Comparison of ENCODE assay signal across 11 cellular contexts in the genomic region with DNA sequence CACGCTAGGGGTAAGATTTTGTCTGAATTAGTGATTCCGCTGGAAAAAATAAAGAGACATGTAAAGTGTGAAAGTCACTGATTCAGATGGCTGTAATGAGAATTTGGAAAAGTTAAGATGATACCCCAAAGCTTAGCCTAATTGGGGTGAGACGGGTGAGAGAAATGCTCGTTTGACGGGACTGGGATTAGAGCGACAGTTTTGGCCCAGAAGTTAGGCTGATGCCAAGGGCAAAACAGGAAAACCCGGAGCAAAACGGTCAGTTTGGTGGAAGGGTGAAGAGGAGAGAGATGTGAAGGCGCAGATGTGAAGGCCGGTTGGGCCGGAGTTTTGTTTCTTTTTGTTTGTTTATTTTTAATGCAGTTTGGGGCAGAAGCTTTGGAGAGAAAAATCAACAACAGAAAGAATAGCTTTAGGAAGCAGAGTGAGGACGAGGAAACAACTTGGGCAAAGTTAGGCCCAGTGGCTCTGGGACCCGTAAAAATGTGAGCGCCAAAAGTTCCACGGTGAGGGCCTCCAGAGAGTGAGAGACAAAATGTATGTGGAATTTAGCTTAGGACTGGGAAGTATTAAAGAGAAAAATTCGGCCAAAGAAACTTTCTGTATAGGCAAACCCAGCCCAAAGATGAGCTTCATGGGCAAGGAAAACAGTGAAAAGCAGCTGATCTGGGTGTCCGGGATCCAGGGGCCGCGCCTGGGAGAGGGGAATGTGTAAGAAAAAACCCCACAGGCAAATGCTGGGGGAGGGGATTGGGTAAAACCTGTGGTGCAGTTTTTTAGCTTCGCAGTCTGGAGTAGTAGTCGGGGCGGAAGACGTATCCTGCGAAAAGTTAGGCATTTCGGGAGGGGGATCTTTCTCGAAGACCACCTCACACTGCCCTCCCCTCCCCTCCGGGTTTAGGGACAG. TPM values are rescaled to one million over a fixed set of nuclear protein-coding genes. Genes with fewer than 3 reads are reported as not detected.
A peak's percentile ranks its signal among the peaks of the same experiment; 100 is the strongest.
DNase-seq lines count a peak whose midpoint lies in the region; ATAC-seq and TF ChIP-seq lines count a peak whose summit lies in the region.
"Had no signal": no experiment of that assay in that cellular context is flagged by ENCODE, and none has a peak within 500 bp of the region (broad histone marks: within the 10 kb centered on the region; RNA-seq: fewer than 3 reads in every experiment).

No MANE protein-coding gene starts in this region.

- CTCF ChIA-PET in activated CD8-positive, alpha-beta T cell treated with anti-CD3 and anti-CD28 coated beads, Interleukin-2, amount 10 ng/mL, durations not matched to agents 7 days and 5 days (lab: Charles Lee) = interaction anchor here (1.0 to 1.2 kb wide), 2 partner anchors 276 to 284 kb away, joined by 3 read pairs; no protein-coding TSS in a partner anchor

- no peaks in the 10 kb centered on the region for H3K36me3 Mint-ChIP-seq in CD4-positive, CD25-positive, alpha-beta regulatory T cell
- peaks cover 22% of the 10 kb centered on the region for H3K36me3 Mint-ChIP-seq in activated CD8-positive, alpha-beta T cell treated with anti-CD3 and anti-CD28 coated beads, Interleukin-2, amount 10 ng/mL, durations not matched to agents 7 days and 5 days (ENCODE audit: low read depth)
- H3K36me3 Mint-ChIP-seq in mesothelial cell of epicardium = no peaks in the 10 kb centered on the region

- no peak overlapping the region for H3K4me3 ChIP-seq in CD4-positive, CD25-positive, alpha-beta regulatory T cell (ENCODE audit: low read depth, low read length)
- H3K4me3 ChIP-seq: PC-9 had no signal

- TF ChIP-seq CTCF in mesothelial cell of epicardium (IDR thresholded peaks at IDR 0.05; ENCODE audit: unreplicated experiment) = no peak

- H3K4me3 Mint-ChIP-seq in CD4-positive, CD25-positive, alpha-beta regulatory T cell = peak overlapping the region; percentile 66 to 91 (median 78)
- H3K4me3 Mint-ChIP-seq in activated CD8-positive, alpha-beta T cell treated with anti-CD3 and anti-CD28 coated beads, Interleukin-2, amount 10 ng/mL, durations not matched to agents 7 days and 5 days = peak overlapping the region; percentile 40
- peak overlapping the region; percentile 15 for H3K4me3 Mint-ChIP-seq in mesothelial cell of epicardium

- H3K27ac ChIP-seq in CD4-positive, CD25-positive, alpha-beta regulatory T cell (ENCODE audit: insufficient read depth, low read length, poor library complexity, severe bottlenecking) = no peak overlapping the region
- H3K27ac ChIP-seq: esophagus muscularis mucosa, PC-9 had no signal

- H3K9ac ChIP-seq in ES-I3 (ENCODE audit: low read depth, low read length) = peak overlapping the region; percentile 41; the same call in 1 of the 2 replicates

- H3K9me3 Mint-ChIP-seq in CD4-positive, CD25-positive, alpha-beta regulatory T cell = peaks cover 0 to 7% (median 0%) of the 10 kb centered on the region in 7 donors
- H3K9me3 Mint-ChIP-seq in activated CD8-positive, alpha-beta T cell treated with anti-CD3 and anti-CD28 coated beads, Interleukin-2, amount 10 ng/mL, durations not matched to agents 7 days and 5 days (ENCODE audit: insufficient read depth) = no peaks in the 10 kb centered on the region
- no peaks in the 10 kb centered on the region for H3K9me3 Mint-ChIP-seq in mesothelial cell of epicardium

- ATAC-seq in CD4-positive, CD25-positive, alpha-beta regulatory T cell (ENCODE audit: low read depth in 2 of 2) = no peak
- ATAC-seq in activated CD8-positive, alpha-beta T cell treated with anti-CD3 and anti-CD28 coated beads, Interleukin-2, amount 10 ng/mL, durations not matched to agents 7 days and 5 days = no peak
- no peak for ATAC-seq in GM19324 (IDR thresholded peaks at IDR 0.05; ENCODE audit: low FRiP score, unreplicated experiment)

- H3K36me3 ChIP-seq in CD4-positive, CD25-positive, alpha-beta regulatory T cell (ENCODE audit: control insufficient read depth, insufficient read depth, low read length) = no peaks in the 10 kb centered on the region
- no peaks in the 10 kb centered on the region for H3K36me3 ChIP-seq in ES-I3 (ENCODE audit: insufficient read depth, low read length)
- H3K36me3 ChIP-seq: esophagus muscularis mucosa had no signal

- peaks cover 24% of the 10 kb centered on the region for H3K27me3 ChIP-seq in CD4-positive, CD25-positive, alpha-beta regulatory T cell (ENCODE audit: control insufficient read depth, insufficient read depth, low read length)

- H3K4me1 ChIP-seq in CD4-positive, CD25-positive, alpha-beta regulatory T cell (ENCODE audit: control insufficient read depth, insufficient read depth, low read length, poor library complexity, severe bottlenecking) = peaks cover 44% of the 10 kb centered on the region
- peaks cover 2% of the 10 kb centered on the region; the same call in 1 of the 2 replicates for H3K4me1 ChIP-seq in ES-I3 (ENCODE audit: insufficient read depth, low read length)

- peaks cover 0 to 68% (median 33%) of the 10 kb centered on the region in 4 donors for H3K4me1 Mint-ChIP-seq in CD4-positive, CD25-positive, alpha-beta regulatory T cell
- H3K4me1 Mint-ChIP-seq in activated CD8-positive, alpha-beta T cell treated with anti-CD3 and anti-CD28 coated beads, Interleukin-2, amount 10 ng/mL, durations not matched to agents 7 days and 5 days (ENCODE audit: low read depth) = peaks cover 55% of the 10 kb centered on the region
- peaks cover 32% of the 10 kb centered on the region for H3K4me1 Mint-ChIP-seq in mesothelial cell of epicardium

- peaks cover 86% of the 10 kb centered on the region for H3K27me3 Mint-ChIP-seq in CD4-positive, CD25-positive, alpha-beta regulatory T cell
- peaks cover 80% of the 10 kb centered on the region for H3K27me3 Mint-ChIP-seq in activated CD8-positive, alpha-beta T cell treated with anti-CD3 and anti-CD28 coated beads, Interleukin-2, amount 10 ng/mL, durations not matched to agents 7 days and 5 days (ENCODE audit: low read depth)
- peaks cover 94% of the 10 kb centered on the region for H3K27me3 Mint-ChIP-seq in mesothelial cell of epicardium (ENCODE audit: low read depth)

- POLR2A ChIA-PET in activated CD8-positive, alpha-beta T cell treated with anti-CD3 and anti-CD28 coated beads, Interleukin-2, amount 10 ng/mL, durations not matched to agents 7 days and 5 days (lab: Charles Lee) = interaction anchor here (1.0 kb wide), 1 partner anchor 9 kb away, joined by 3 read pairs; no protein-coding TSS in a partner anchor

- no peaks in the 10 kb centered on the region for H3K9me3 ChIP-seq in CD4-positive, CD25-positive, alpha-beta regulatory T cell (ENCODE audit: control insufficient read depth in 2 of 2, low read length in 2 of 2)
- H3K9me3 ChIP-seq in ES-I3 (ENCODE audit: control insufficient read depth, insufficient read depth, low read length) = no peaks in the 10 kb centered on the region
- H3K9me3 ChIP-seq: esophagus muscularis mucosa had no signal

- no peak for DNase-seq in CD4-positive, CD25-positive, alpha-beta regulatory T cell
- DNase-seq in activated CD8-positive, alpha-beta T cell treated with anti-CD3 and anti-CD28 coated beads, Interleukin-2, amount 10 ng/mL, durations not matched to agents 7 days and 5 days = no peak
- DNase-seq in mesothelial cell of epicardium (ENCODE audit: low spot score in 2 of 2, unreplicated experiment in 2 of 2) = no peak
- no peak for DNase-seq in stimulated activated naive CD4-positive, alpha-beta T cell (lab: John Stamatoyannopoulos, UW)
- DNase-seq in hippocampal formation (lab: John Stamatoyannopoulos, UW) = no peak
- DNase-seq: MV-4-11, PC-9 had no signal

- peak overlapping the region in 1 of 3 donors; percentile 78 for H3K27ac Mint-ChIP-seq in CD4-positive, CD25-positive, alpha-beta regulatory T cell
- peak overlapping the region; percentile 5 for H3K27ac Mint-ChIP-seq in activated CD8-positive, alpha-beta T cell treated with anti-CD3 and anti-CD28 coated beads, Interleukin-2, amount 10 ng/mL, durations not matched to agents 7 days and 5 days
- no peak overlapping the region for H3K27ac Mint-ChIP-seq in mesothelial cell of epicardium

RNA-seq across cellular contexts. Expression of gene DMRTA2, which starts 1.2 kb away (rescaled TPM):
- total RNA-seq in CD4-positive, CD25-positive, alpha-beta regulatory T cell = not detected
- polyA plus RNA-seq in CD4-positive, CD25-positive, alpha-beta regulatory T cell = not detected
- not detected for total RNA-seq in activated CD8-positive, alpha-beta T cell treated with anti-CD3 and anti-CD28 coated beads, Interleukin-2, amount 10 ng/mL, durations not matched to agents 7 days and 5 days
- 0.07 TPM in 1 of 3 replicates, not detected in the others for total RNA-seq in mesothelial cell of epicardium
- total RNA-seq: esophagus muscularis mucosa, PC-9, subcutaneous adipose tissue had no signal

Comparison
In these comparisons a context has a peak if more than half of its experiments do, and no peak if none do; other contexts are left out.
1. H3K4me3 Mint-ChIP-seq: peak in every context shown above with its lines; median percentile 78 in CD4-positive, CD25-positive, alpha-beta regulatory T cell; 40 in activated CD8-positive, alpha-beta T cell treated with anti-CD3 and anti-CD28 coated beads, Interleukin-2, amount 10 ng/mL, durations not matched to agents 7 days and 5 days; 15 in mesothelial cell of epicardium.